ENCODE assay signal across 8 cellular contexts in genomic region chr13:49936085-49936942, GRCh38. TPM values are rescaled to one million over a fixed set of nuclear protein-coding genes. Genes with fewer than 3 reads are reported as not detected.
DNase-seq lines count a peak whose midpoint lies in the region; ATAC-seq, FAIRE-seq and TF ChIP-seq lines count a peak whose summit lies in the region.

Gene SPRYD7, minus strand, starts transcription at chr13:49936340. Its CDS starts 105 bp downstream, at chr13:49936235.

- DNase-seq in BE2C: peak; percentile 99
- DNase-seq in NCI-H446 (lab: John Stamatoyannopoulos, UW): peak; percentile 55 to 90
- peak; percentile 85 to 92 for DNase-seq in cerebellar nuclear complex (lab: John Stamatoyannopoulos, UW)
- DNase-seq in keratinocyte (ENCODE audit: low read depth, low spot score): peak; percentile 79
- peak; percentile 91 to 94 (median 94) for DNase-seq in stimulated activated CD4-positive, alpha-beta T cell treated with anti-CD3 and anti-CD28 coated beads, Interleukin-12 subunit alpha, Interleukin-12 subunit beta, amount 100 ng/mL, for 48 hours (ENCODE audit: low read depth in 2 of 3, low spot score in 1 of 3)

- no peaks in the 10 kb centered on the region for H4K20me1 ChIP-seq in keratinocyte (ENCODE audit: control insufficient read depth, extremely low read depth, insufficient read depth, low read length)

- H3K4me1 ChIP-seq in BE2C: 0 out of 2 replicates have a peak, but pooled peaks cover 3% of the 10 kb centered on the region
- H3K4me1 ChIP-seq in keratinocyte (ENCODE audit: control insufficient read depth, extremely low read depth, insufficient read depth, low read length): peaks cover 8% of the 10 kb centered on the region

- no peaks in the 10 kb centered on the region for H3K9me1 ChIP-seq in keratinocyte (ENCODE audit: control insufficient read depth, extremely low read depth, insufficient read depth, low read length)

- H3K79me2 ChIP-seq in keratinocyte (ENCODE audit: control insufficient read depth, insufficient read depth, low read length): peaks cover 27% of the 10 kb centered on the region

- H3K27me3 ChIP-seq in BE2C (peaks cover 6% of the 10 kb centered on the region), keratinocyte (ENCODE audit: control insufficient read depth, extremely low read depth, insufficient read depth, low read length) (no peaks in the 10 kb centered on the region)

- dilution Hi-C loops in keratinocyte (cut with MboI; ENCODE audit: extremely low pct_ligation_motif_present, low sequenced_read_pairs): no loop called here

- H3K4me3 ChIP-seq in BE2C (ENCODE audit: low read depth, low read length) (peak within 1 kb of the TSS; percentile 92), keratinocyte (ENCODE audit: control insufficient read depth in 2 of 3, extremely low read depth in 1 of 3, insufficient read depth in 2 of 3, low read depth in 1 of 3, low read length in 3 of 3) (peak within 1 kb of the TSS; percentile 82 to 92 (median 88))

- peak within 1 kb of the TSS; percentile 70 for H3K27ac ChIP-seq in keratinocyte (ENCODE audit: control insufficient read depth, insufficient read depth, low read length)

- H3K36me3 ChIP-seq in BE2C: no peaks in the 10 kb centered on the region
- H3K36me3 ChIP-seq in keratinocyte (ENCODE audit: control insufficient read depth in 2 of 2, extremely low read depth in 1 of 2, insufficient read depth in 2 of 2, low read length in 2 of 2): no peaks in the 10 kb centered on the region

- peak; percentile 64 for FAIRE-seq in keratinocyte (lab: Jason Lieb, UNC)

- peak within 1 kb of the TSS; percentile 99 for H2AFZ ChIP-seq in keratinocyte (ENCODE audit: control insufficient read depth, low read length)

- H3K9me3 ChIP-seq in BE2C (no peaks in the 10 kb centered on the region), keratinocyte (ENCODE audit: control insufficient read depth, low read depth, low read length) (no peaks in the 10 kb centered on the region)

- TF ChIP-seq CTCF in BE2C (IDR thresholded peaks at IDR 0.05; ENCODE audit: low read depth, low read length) (peak; percentile 82), keratinocyte (optimal IDR thresholded peaks at IDR 0.05 in 1 of 3, IDR thresholded peaks at IDR 0.05 in 1 of 3, conservative IDR thresholded peaks at IDR 0.05 in 1 of 3; ENCODE audit: extremely low read depth in 1 of 3, insufficient read depth in 2 of 3, low read length in 3 of 3) (peak; percentile 57 to 94 (median 94))

- peak within 1 kb of the TSS; percentile 86 for H3K9ac ChIP-seq in keratinocyte (ENCODE audit: control insufficient read depth, extremely low read depth, insufficient read depth, low read length)

- ATAC-seq in HG03378 (IDR thresholded peaks at IDR 0.05; ENCODE audit: unreplicated experiment): peak; percentile 94
- ATAC-seq in activated CD4-positive, CD25-positive, alpha-beta regulatory T cell treated with anti-CD3 and anti-CD28 coated beads, Interleukin-2, amount 50 U/mL, for 24 hours: peak; percentile 96

- peak; percentile 77 for TF ChIP-seq POLR2A in GM19099 (IDR thresholded peaks at IDR 0.05; ENCODE audit: extremely low read depth, insufficient read length, low read depth)

- H3K4me2 ChIP-seq in keratinocyte (ENCODE audit: control insufficient read depth, extremely low read depth, insufficient read depth, low read depth, low read length): peak within 1 kb of the TSS; percentile 87

RNA-seq across cellular contexts. Expression of gene SPRYD7, which starts in this region (rescaled TPM):
- 13.0 TPM for polyA plus RNA-seq in BE2C (2012; ENCODE audit: insufficient read depth, insufficient read length, low read depth)
- 6.3 to 11.3 TPM (median 8.9 TPM) in 3 replicates for polyA plus RNA-seq in keratinocyte
- polyA plus RNA-seq in keratinocyte (2011; ENCODE audit: low read depth): 11.0 TPM
- polyA plus RNA-seq in keratinocyte (2011; cell fraction: cytosol; rRNA removed): 10.3 and 14.7 TPM in 2 replicates
- polyA plus RNA-seq in keratinocyte (2011; cell fraction: nucleus; rRNA removed): 7.5 and 10.7 TPM in 2 replicates
- polyA plus RNA-seq in keratinocyte (2012; ENCODE audit: low replicate concordance): 13.9 and 18.5 TPM in 2 replicates
- 1.2 to 3.2 TPM (median 1.5 TPM) in 3 replicates for polyA minus RNA-seq in keratinocyte
- polyA minus RNA-seq in keratinocyte (2011; cell fraction: cytosol; rRNA and poly(A)+ RNA removed): 5.8 TPM
- 2.8 and 3.8 TPM in 2 replicates for polyA minus RNA-seq in keratinocyte (2011; cell fraction: nucleus; rRNA and poly(A)+ RNA removed)

Comparison
In these comparisons a context has a peak if more than half of its experiments do, and no peak if none do; other contexts are left out.
1. Peak in every context shown above with its lines: DNase-seq, ATAC-seq, H3K4me3 ChIP-seq and H3K27ac ChIP-seq.